8 cellular contexts compared by ENCODE assay signal in the genomic region with DNA sequence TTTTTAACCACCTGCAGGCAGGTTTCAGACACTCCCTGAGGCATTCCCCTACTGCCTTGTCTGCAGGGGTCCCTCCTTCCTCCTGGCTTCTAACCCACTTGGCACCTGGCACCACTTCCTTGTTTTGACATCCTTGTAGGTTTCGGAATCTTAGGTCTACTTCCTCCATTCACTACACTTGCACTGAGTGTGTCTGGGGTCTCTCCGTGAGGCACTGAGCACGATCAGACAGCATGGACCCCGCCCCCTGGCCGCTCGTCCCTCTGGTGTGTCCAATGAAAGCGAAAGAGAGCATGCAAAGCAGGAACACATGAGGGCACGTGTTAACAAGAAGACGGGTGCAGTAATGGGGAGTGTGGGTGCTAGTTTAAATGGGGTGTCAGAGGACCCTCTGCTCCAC.
DNase-seq lines count a peak whose midpoint lies in the region; ATAC-seq and TF ChIP-seq lines count a peak whose summit lies in the region.

No MANE protein-coding gene starts in this region.

- peak; percentile 66 to 70 for ATAC-seq in CD4-positive, CD25-positive, alpha-beta regulatory T cell (ENCODE audit: low read depth in 2 of 2)
- ATAC-seq in GM19452 (IDR thresholded peaks at IDR 0.05; ENCODE audit: unreplicated experiment) (peak; percentile 97), HG03280 (IDR thresholded peaks at IDR 0.05; ENCODE audit: unreplicated experiment) (peak; percentile 91)

- TF ChIP-seq CTCF in neural crest cell (conservative IDR thresholded peaks at IDR 0.05) (no peak), coronary artery (IDR thresholded peaks at IDR 0.05) (no peak)

- H3K9me3 ChIP-seq in CD4-positive, CD25-positive, alpha-beta regulatory T cell (ENCODE audit: control insufficient read depth in 2 of 2, low read length in 2 of 2), result no peaks in the 10 kb centered on the region

- peaks cover 4% of the 10 kb centered on the region for H3K27me3 Mint-ChIP-seq in CD4-positive, CD25-positive, alpha-beta regulatory T cell
- H3K27me3 Mint-ChIP-seq in activated CD4-positive, alpha-beta memory T cell treated with anti-CD3 and anti-CD28 coated beads for 36 hours, result no peaks in the 10 kb centered on the region
- H3K27me3 Mint-ChIP-seq in neural crest cell (ENCODE audit: low read depth), result no peaks in the 10 kb centered on the region

- no peaks in the 10 kb centered on the region for H3K36me3 ChIP-seq in CD4-positive, CD25-positive, alpha-beta regulatory T cell (ENCODE audit: control insufficient read depth, insufficient read depth, low read length)

- H3K27me3 ChIP-seq in CD4-positive, CD25-positive, alpha-beta regulatory T cell (ENCODE audit: control insufficient read depth, insufficient read depth, low read length), result peaks cover 1% of the 10 kb centered on the region

- H3K9me3 Mint-ChIP-seq in CD4-positive, CD25-positive, alpha-beta regulatory T cell, result no peaks in the 10 kb centered on the region
- H3K9me3 Mint-ChIP-seq in activated CD4-positive, alpha-beta memory T cell treated with anti-CD3 and anti-CD28 coated beads for 36 hours, result no peaks in the 10 kb centered on the region
- no peaks in the 10 kb centered on the region for H3K9me3 Mint-ChIP-seq in neural crest cell

- POLR2A ChIA-PET in activated CD4-positive, alpha-beta memory T cell treated with anti-CD3 and anti-CD28 coated beads for 36 hours (lab: Charles Lee), result no interaction called here

- peak in 1 of 3 donors; percentile 85 for DNase-seq in CD4-positive, CD25-positive, alpha-beta regulatory T cell
- peak; percentile 32 for DNase-seq in activated CD4-positive, alpha-beta memory T cell treated with anti-CD3 and anti-CD28 coated beads for 36 hours
- DNase-seq in neural crest cell (ENCODE audit: low read depth, low spot score) (no peak), NCI-H748 (lab: John Stamatoyannopoulos, UW; ENCODE audit: unreplicated experiment) (no peak), HUDEP-2 (lab: John Stamatoyannopoulos, UW; ENCODE audit: unreplicated experiment in 76 of 76) (no peak), coronary artery (ENCODE audit: low spot score) (no peak)

- H3K4me3 Mint-ChIP-seq in CD4-positive, CD25-positive, alpha-beta regulatory T cell, result peak overlapping the region; percentile 48 to 85 (median 78)
- H3K4me3 Mint-ChIP-seq in activated CD4-positive, alpha-beta memory T cell treated with anti-CD3 and anti-CD28 coated beads for 36 hours, result peak overlapping the region; percentile 53
- H3K4me3 Mint-ChIP-seq in neural crest cell, result peak overlapping the region; percentile 49

- no peaks in the 10 kb centered on the region for H3K4me1 ChIP-seq in CD4-positive, CD25-positive, alpha-beta regulatory T cell (ENCODE audit: control insufficient read depth, insufficient read depth, low read length, poor library complexity, severe bottlenecking)

- H3K27ac Mint-ChIP-seq in CD4-positive, CD25-positive, alpha-beta regulatory T cell, result peak overlapping the region; percentile 41 to 93 (median 76)
- peak overlapping the region; percentile 19 for H3K27ac Mint-ChIP-seq in activated CD4-positive, alpha-beta memory T cell treated with anti-CD3 and anti-CD28 coated beads for 36 hours
- no peak overlapping the region for H3K27ac Mint-ChIP-seq in neural crest cell (ENCODE audit: unreplicated experiment)

- H3K36me3 Mint-ChIP-seq in CD4-positive, CD25-positive, alpha-beta regulatory T cell, result no peaks in the 10 kb centered on the region
- no peaks in the 10 kb centered on the region for H3K36me3 Mint-ChIP-seq in activated CD4-positive, alpha-beta memory T cell treated with anti-CD3 and anti-CD28 coated beads for 36 hours
- H3K36me3 Mint-ChIP-seq in neural crest cell (ENCODE audit: low read depth), result no peaks in the 10 kb centered on the region

- CTCF ChIA-PET in activated CD4-positive, alpha-beta memory T cell treated with anti-CD3 and anti-CD28 coated beads for 36 hours (lab: Charles Lee), result no interaction called here

- intact Hi-C loops in activated CD4-positive, alpha-beta memory T cell treated with anti-CD3 and anti-CD28 coated beads for 36 hours (cut with micrococcal nuclease), result no loop called here

- peaks cover 5 to 23% (median 14%) of the 10 kb centered on the region in 4 donors for H3K4me1 Mint-ChIP-seq in CD4-positive, CD25-positive, alpha-beta regulatory T cell
- H3K4me1 Mint-ChIP-seq in activated CD4-positive, alpha-beta memory T cell treated with anti-CD3 and anti-CD28 coated beads for 36 hours (ENCODE audit: low read depth), result peaks cover 23% of the 10 kb centered on the region
- peaks cover 14% of the 10 kb centered on the region for H3K4me1 Mint-ChIP-seq in neural crest cell

- H3K27ac ChIP-seq in CD4-positive, CD25-positive, alpha-beta regulatory T cell (ENCODE audit: insufficient read depth, low read length, poor library complexity, severe bottlenecking), result no peak overlapping the region
- no peak overlapping the region for H3K27ac ChIP-seq in coronary artery

- peak overlapping the region; percentile 7 for H3K4me3 ChIP-seq in CD4-positive, CD25-positive, alpha-beta regulatory T cell (ENCODE audit: low read depth, low read length)
- no peak overlapping the region for H3K4me3 ChIP-seq in coronary artery
